Comparison of ENCODE assay signal across 1 cellular context in the genomic region with DNA sequence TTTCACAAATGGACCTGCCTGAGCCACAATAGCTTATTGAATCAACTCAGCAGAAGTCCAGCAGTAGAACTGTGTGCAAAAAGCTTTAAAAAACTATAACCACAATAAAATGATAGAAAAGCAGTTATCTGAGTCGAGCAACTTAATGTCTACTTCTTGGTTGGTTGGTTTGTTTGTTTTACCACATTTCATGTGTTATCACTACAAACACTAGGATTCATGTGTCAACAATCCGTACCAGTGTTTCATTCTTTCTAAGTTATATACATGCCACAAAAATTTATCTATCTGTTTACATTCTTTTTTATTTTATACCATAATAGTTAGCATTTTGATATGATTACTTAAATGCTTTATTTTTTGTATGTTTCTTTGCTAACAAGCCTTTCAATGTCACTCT.
TF ChIP-seq lines count a peak whose summit lies in the region.

No MANE protein-coding gene starts in this region.

TF ChIP-seq in IMR-90, 13 proteins besides CTCF, POLR2A, EP300 and RAD21:
- TF ChIP-seq MAZ (IDR thresholded peaks at IDR 0.05; ENCODE audit: borderline replicate concordance, low read depth, low read length) (no peak), SMC3 (IDR thresholded peaks at IDR 0.05; ENCODE audit: low read depth, low read length) (no peak), USF2 (IDR thresholded peaks at IDR 0.05; ENCODE audit: low read depth, low read length) (no peak), MXI1 (IDR thresholded peaks at IDR 0.05; ENCODE audit: borderline replicate concordance, low read depth, low read length) (no peak), CEBPB (IDR thresholded peaks at IDR 0.05; ENCODE audit: low read depth, low read length) (no peak), FOS (IDR thresholded peaks at IDR 0.05; ENCODE audit: low read depth, low read length) (no peak), RCOR1 (IDR thresholded peaks at IDR 0.05; ENCODE audit: insufficient replicate concordance, low read length) (no peak), BHLHE40 (IDR thresholded peaks at IDR 0.05; ENCODE audit: low read depth, low read length) (no peak), MAFK (IDR thresholded peaks at IDR 0.05; ENCODE audit: low read depth, low read length) (no peak), NFE2L2 (IDR thresholded peaks at IDR 0.05; ENCODE audit: low read depth, low read length) (no peak)
- TF ChIP-seq, protein P1, sequence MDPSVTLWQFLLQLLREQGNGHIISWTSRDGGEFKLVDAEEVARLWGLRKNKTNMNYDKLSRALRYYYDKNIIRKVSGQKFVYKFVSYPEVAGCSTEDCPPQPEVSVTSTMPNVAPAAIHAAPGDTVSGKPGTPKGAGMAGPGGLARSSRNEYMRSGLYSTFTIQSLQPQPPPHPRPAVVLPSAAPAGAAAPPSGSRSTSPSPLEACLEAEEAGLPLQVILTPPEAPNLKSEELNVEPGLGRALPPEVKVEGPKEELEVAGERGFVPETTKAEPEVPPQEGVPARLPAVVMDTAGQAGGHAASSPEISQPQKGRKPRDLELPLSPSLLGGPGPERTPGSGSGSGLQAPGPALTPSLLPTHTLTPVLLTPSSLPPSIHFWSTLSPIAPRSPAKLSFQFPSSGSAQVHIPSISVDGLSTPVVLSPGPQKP (IDR thresholded peaks at IDR 0.05; ENCODE audit: borderline replicate concordance, low read depth, low read length) = no peak
